In the genomic region with DNA sequence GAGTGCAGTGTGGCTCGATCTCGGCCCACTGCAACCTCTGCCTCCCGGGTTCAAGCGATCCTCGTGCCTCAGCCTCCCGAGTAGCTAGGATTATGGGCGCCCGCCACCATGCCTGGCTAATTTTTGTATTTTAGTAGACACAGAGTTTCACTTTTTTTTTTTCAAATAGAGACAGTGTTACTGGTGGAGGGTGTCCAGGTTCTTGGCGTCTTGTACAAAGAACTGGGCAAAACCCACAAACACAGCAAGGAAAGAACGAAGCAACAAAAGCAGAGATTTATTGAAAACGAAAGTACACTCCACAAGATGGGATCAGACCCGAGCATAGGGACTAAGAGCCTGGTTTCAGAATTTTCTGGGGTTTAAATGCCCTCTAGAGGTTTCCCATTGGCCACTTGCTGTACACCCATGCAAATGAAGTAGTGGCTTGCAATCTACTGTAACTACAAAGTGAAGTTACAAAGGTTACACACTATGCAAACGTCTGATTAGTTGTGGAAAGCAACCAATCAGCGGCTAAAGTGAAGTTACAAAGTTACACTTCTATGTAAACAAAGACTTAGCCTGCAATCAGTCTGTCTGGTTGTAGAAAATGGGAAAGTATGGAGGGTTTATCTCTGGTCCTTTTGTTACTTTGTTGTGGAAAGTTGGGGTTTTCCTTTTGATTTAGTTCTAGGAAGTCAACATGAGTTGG, we compare ENCODE assay signal across 10 cellular contexts.
DNase-seq lines count a peak whose midpoint lies in the region; ATAC-seq and TF ChIP-seq lines count a peak whose summit lies in the region.
"Had no signal": no experiment of that assay in that cellular context is flagged by ENCODE, and none has a peak within 500 bp of the region (broad histone marks: within the 10 kb centered on the region; RNA-seq: fewer than 3 reads in every experiment).

No MANE protein-coding gene starts in this region.

- H2AFZ ChIP-seq in KMS-11 (ENCODE audit: low read depth) = peak overlapping the region; percentile 94; the same call in 1 of the 2 replicates

- DNase-seq in NCI-H510A treated with DMSO at 0.1 percent for 48 hours (lab: John Stamatoyannopoulos, UW) (peak; percentile 22), NCI-H510A (lab: John Stamatoyannopoulos, UW) (no peak), amniotic epithelial cell (ENCODE audit: low read depth) (peak; percentile 29), natural killer cell (no peak), NCI-H2107 (lab: John Stamatoyannopoulos, UW) (no peak), NCI-H2171 treated with DMSO at 0.1 percent for 48 hours (lab: John Stamatoyannopoulos, UW) (no peak), DMS 273 treated with DMSO at 0.1 percent for 48 hours (lab: John Stamatoyannopoulos, UW) (no peak)
- DNase-seq: cerebellar nuclear complex had no signal

- intact Hi-C loops in natural killer cell (cut with micrococcal nuclease) = no loop called here

- H3K4me1 Mint-ChIP-seq in natural killer cell = peaks cover 18 to 28% of the 10 kb centered on the region in 2 donors

- H3K9ac ChIP-seq in KMS-11 = peak overlapping the region; percentile 94; the same call in 1 of the 2 replicates

- H3K36me3 Mint-ChIP-seq in natural killer cell = no peaks in the 10 kb centered on the region
- H3K36me3 Mint-ChIP-seq: memory B cell had no signal

- peak overlapping the region; percentile 98 to 100 for H3K27ac Mint-ChIP-seq in natural killer cell
- H3K27ac Mint-ChIP-seq: memory B cell had no signal

- H3K27me3 Mint-ChIP-seq in natural killer cell (ENCODE audit: low read depth in 2 of 2) = peaks cover 5 to 10% of the 10 kb centered on the region in 2 donors

- no peak for ATAC-seq in natural killer cell

- no peaks in the 10 kb centered on the region for H3K36me3 ChIP-seq in KMS-11 (ENCODE audit: insufficient read depth)

- no peaks in the 10 kb centered on the region for H3K27me3 ChIP-seq in KMS-11 (ENCODE audit: insufficient read depth, low read depth)

- peak overlapping the region; percentile 98 for H3K27ac ChIP-seq in KMS-11

- no peaks in the 10 kb centered on the region for H3K9me3 Mint-ChIP-seq in natural killer cell
- H3K9me3 Mint-ChIP-seq: memory B cell had no signal

- H3K4me3 Mint-ChIP-seq in natural killer cell = peak overlapping the region; percentile 70

- TF ChIP-seq CTCF in KMS-11 (conservative IDR thresholded peaks at IDR 0.05; ENCODE audit: low read depth, low read length) = no peak
- TF ChIP-seq CTCF in natural killer cell (IDR thresholded peaks at IDR 0.05) = no peak

- H3K4me2 ChIP-seq in KMS-11 = peak overlapping the region; percentile 98

- no peak overlapping the region for H3K4me3 ChIP-seq in KMS-11 (IDR thresholded peaks at IDR 0.05; ENCODE audit: insufficient read depth, low read depth, low read length)

- peaks cover 57% of the 10 kb centered on the region for H3K79me2 ChIP-seq in KMS-11 (ENCODE audit: insufficient read depth, low read depth)

- H3K4me1 ChIP-seq in KMS-11 (ENCODE audit: low read depth, poor library complexity, severe bottlenecking) = peaks cover 26% of the 10 kb centered on the region

- H4K20me1 ChIP-seq in KMS-11 (ENCODE audit: insufficient read depth) = no peaks in the 10 kb centered on the region

Comparison
In these comparisons a context has a peak if more than half of its experiments do, and no peak if none do; other contexts are left out.
1. DNase-seq: peak in NCI-H510A treated with DMSO at 0.1 percent for 48 hours (single experiment) and amniotic epithelial cell (single experiment); none in NCI-H510A (single experiment), natural killer cell (single experiment), NCI-H2107 (single experiment), NCI-H2171 treated with DMSO at 0.1 percent for 48 hours (single experiment) and DMS 273 treated with DMSO at 0.1 percent for 48 hours (single experiment).